In the genomic region with DNA sequence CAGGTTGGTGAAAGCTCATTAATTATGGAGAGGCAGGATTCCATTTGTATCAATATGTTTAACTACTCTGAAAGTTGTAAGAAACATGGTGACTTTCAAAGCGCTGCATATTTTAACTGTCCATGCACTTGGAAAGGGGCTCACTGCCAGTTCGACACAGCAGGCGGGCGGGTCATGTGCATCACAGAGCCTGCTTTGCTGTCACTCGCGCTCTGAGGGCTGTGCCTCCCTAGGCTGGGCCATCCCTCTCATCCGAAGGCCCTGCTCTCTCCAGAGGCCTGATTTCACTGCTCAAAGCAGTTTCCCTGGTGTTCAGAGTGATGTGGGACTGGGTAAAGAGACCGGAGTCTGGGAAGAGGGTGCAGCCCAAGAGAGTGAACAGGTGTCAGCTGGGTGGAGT, we compare ENCODE assay signal across 36 cellular contexts.
"Had no signal": no experiment of that assay in that cellular context is flagged by ENCODE, and none has a peak within 500 bp of the region (broad histone marks: within the 10 kb centered on the region; RNA-seq: fewer than 3 reads in every experiment).

No MANE protein-coding gene starts in this region.

- H3K27me3 ChIP-seq: body of pancreas, brain microvascular endothelial cell, breast epithelium had no signal

- H3K36me3 ChIP-seq: brain microvascular endothelial cell, breast epithelium had no signal

- H3K27ac Mint-ChIP-seq: activated B cell treated with CpG ODN at 0.5 μM for 24 hours; activated CD4-positive, alpha-beta memory T cell treated with anti-CD3 and anti-CD28 coated beads for 36 hours; activated CD4-positive, alpha-beta T cell treated with anti-CD3 and anti-CD28 coated beads, Interleukin-2, amount 10 ng/mL, durations not matched to agents 24 days and 14 days; activated CD8-positive, alpha-beta T cell treated with anti-CD3 and anti-CD28 coated beads for 36 hours; activated naive CD4-positive, alpha-beta T cell treated with anti-CD3 and anti-CD28 coated beads for 36 hours; activated naive CD8-positive, alpha-beta T cell; activated naive CD8-positive, alpha-beta T cell treated with anti-CD3 and anti-CD28 coated beads, Interleukin-2, amount 10 ng/mL, durations not matched to agents 7 days and 5 days; activated naive CD8-positive, alpha-beta T cell treated with anti-CD3 and anti-CD28 coated beads, Interleukin-2, amount 50 U/mL, for 24 hours; activated T-cell treated with anti-CD3 and anti-CD28 coated beads, Interleukin-2, amount 50 U/mL, for 72 hours; activated T-helper 1 cell treated with anti-CD3 and anti-CD28 coated beads, Interleukin-12 subunit alpha, Interleukin-12 subunit beta, Interleukin-2, Interleukin-4 antibody, amounts not matched to agents 30 ng/mL and 10 ng/mL and 1 ng/mL, durations not matched to agents 14 hours and 24 hours and 36 hours; activated T-helper 17 cell treated with anti-CD3 and anti-CD28 coated beads, Interleukin-2, amount 50 U/mL, for 72 hours; T-helper 1 cell treated with Interleukin-12 subunit alpha and Interleukin-12 subunit beta and Interleukin-4 antibody, amounts not matched to agents 30 μg/mL and 1 μg/mL, for 36 hours; T-helper 2 cell treated with Interferon-gamma antibody and Interleukin-4, amounts not matched to agents 5 μg/mL and 100 μg/mL, for 36 hours had no signal

- H3K27me3 Mint-ChIP-seq: activated B cell treated with CpG ODN at 0.5 μM for 24 hours; activated CD4-positive, alpha-beta memory T cell treated with anti-CD3 and anti-CD28 coated beads for 36 hours; activated CD4-positive, alpha-beta T cell treated with anti-CD3 and anti-CD28 coated beads, Interleukin-2, amount 10 ng/mL, durations not matched to agents 24 days and 14 days; activated CD8-positive, alpha-beta T cell treated with anti-CD3 and anti-CD28 coated beads for 36 hours; activated naive CD8-positive, alpha-beta T cell; activated naive CD8-positive, alpha-beta T cell treated with anti-CD3 and anti-CD28 coated beads, Interleukin-2, amount 10 ng/mL, durations not matched to agents 7 days and 5 days; activated naive CD8-positive, alpha-beta T cell treated with anti-CD3 and anti-CD28 coated beads, Interleukin-2, amount 50 U/mL, for 24 hours; activated T-helper 17 cell treated with anti-CD3 and anti-CD28 coated beads, Interleukin-2, amount 50 U/mL, for 72 hours had no signal

- H3K27ac ChIP-seq: body of pancreas, brain microvascular endothelial cell, breast epithelium, VCaP had no signal

- H3K9me3 ChIP-seq: body of pancreas, breast epithelium had no signal

- DNase-seq: activated B cell treated with CpG ODN at 0.5 μM for 24 hours; activated CD4-positive, alpha-beta memory T cell treated with anti-CD3 and anti-CD28 coated beads for 36 hours; activated CD4-positive, alpha-beta T cell treated with anti-CD3 and anti-CD28 coated beads for 4 hours; activated CD4-positive, alpha-beta T cell treated with anti-CD3 and anti-CD28 coated beads, Interleukin-2, amount 10 ng/mL, durations not matched to agents 24 days and 14 days; activated CD4-positive, alpha-beta T cell treated with anti-CD3 and anti-CD28 coated beads, Interleukin-2, amount 50 U/mL, for 1 hour; activated CD4-positive, alpha-beta T cell treated with anti-CD3 and anti-CD28 coated beads, Interleukin-2, amount 50 U/mL, for 4 hours; activated CD4-positive, CD25-positive, alpha-beta regulatory T cell treated with anti-CD3 and anti-CD28 coated beads, Interleukin-2, amount 50 U/mL, for 72 hours; activated CD8-positive, alpha-beta memory T cell treated with anti-CD3 and anti-CD28 coated beads, Interleukin-2, amount 50 U/mL, for 4 hours; activated CD8-positive, alpha-beta T cell treated with anti-CD3 and anti-CD28 coated beads for 36 hours; activated effector memory CD4-positive, alpha-beta T cell treated with anti-CD3 and anti-CD28 coated beads, Interleukin-2, amount 50 U/mL, for 16 hours; activated gamma-delta T cell treated with Interleukin-2 at 50 U/mL for 16 hours; activated naive CD4-positive, alpha-beta T cell; activated naive CD4-positive, alpha-beta T cell treated with anti-CD3 and anti-CD28 coated beads for 36 hours; activated naive CD4-positive, alpha-beta T cell treated with anti-CD3 and anti-CD28 coated beads, Interleukin-2, amount 50 U/mL, for 16 hours; activated naive CD8-positive, alpha-beta T cell treated with anti-CD3 and anti-CD28 coated beads, Interleukin-2, amount 10 ng/mL, durations not matched to agents 7 days and 5 days; activated naive CD8-positive, alpha-beta T cell treated with anti-CD3 and anti-CD28 coated beads, Interleukin-2, amount 50 U/mL, for 24 hours; activated T-cell treated with anti-CD3 and anti-CD28 coated beads for 4 hours; activated T-cell treated with anti-CD3 and anti-CD28 coated beads, Interleukin-2, amount 50 U/mL, for 1 hour; activated T-cell treated with anti-CD3 and anti-CD28 coated beads, Interleukin-2, amount 50 U/mL, for 4 hours; activated T-cell treated with anti-CD3 and anti-CD28 coated beads, Interleukin-2, amount 50 U/mL, for 72 hours; amygdala; anterior cingulate cortex; body of pancreas; brain microvascular endothelial cell; central memory CD4-positive, alpha-beta T cell; SW 1271; T-helper 1 cell; T-helper 2 cell; T-helper 9 cell had no signal

- H3K4me3 ChIP-seq: body of pancreas, breast epithelium had no signal

- H3K4me1 Mint-ChIP-seq: activated B cell treated with CpG ODN at 0.5 μM for 24 hours; activated CD4-positive, alpha-beta T cell treated with anti-CD3 and anti-CD28 coated beads, Interleukin-2, amount 10 ng/mL, durations not matched to agents 24 days and 14 days; activated naive CD8-positive, alpha-beta T cell treated with anti-CD3 and anti-CD28 coated beads, Interleukin-2, amount 10 ng/mL, durations not matched to agents 7 days and 5 days; activated naive CD8-positive, alpha-beta T cell treated with anti-CD3 and anti-CD28 coated beads, Interleukin-2, amount 50 U/mL, for 24 hours; activated T-helper 17 cell treated with anti-CD3 and anti-CD28 coated beads, Interleukin-2, amount 50 U/mL, for 72 hours had no signal

- H3K36me3 Mint-ChIP-seq: activated CD4-positive, alpha-beta memory T cell treated with anti-CD3 and anti-CD28 coated beads for 36 hours; activated naive CD8-positive, alpha-beta T cell; activated naive CD8-positive, alpha-beta T cell treated with anti-CD3 and anti-CD28 coated beads, Interleukin-2, amount 10 ng/mL, durations not matched to agents 7 days and 5 days had no signal

- ATAC-seq: activated CD8-positive, alpha-beta T cell treated with anti-CD3 and anti-CD28 coated beads for 36 hours; activated naive CD8-positive, alpha-beta T cell treated with anti-CD3 and anti-CD28 coated beads, Interleukin-2, amount 50 U/mL, for 24 hours; activated T-cell treated with anti-CD3 and anti-CD28 coated beads, Interleukin-2, amount 50 U/mL, for 4 hours; activated T-cell treated with anti-CD3 and anti-CD28 coated beads, Interleukin-2, amount 50 U/mL, for 72 hours; activated T-helper 17 cell treated with anti-CD3 and anti-CD28 coated beads, Interleukin-2, amount 50 U/mL, for 72 hours; body of pancreas had no signal

- H3K4me3 Mint-ChIP-seq: activated B cell treated with CpG ODN at 0.5 μM for 24 hours; activated CD4-positive, alpha-beta memory T cell treated with anti-CD3 and anti-CD28 coated beads for 36 hours; activated CD4-positive, alpha-beta T cell treated with anti-CD3 and anti-CD28 coated beads, Interleukin-2, amount 10 ng/mL, durations not matched to agents 24 days and 14 days; activated CD8-positive, alpha-beta T cell treated with anti-CD3 and anti-CD28 coated beads for 36 hours; activated naive CD4-positive, alpha-beta T cell treated with anti-CD3 and anti-CD28 coated beads for 36 hours; activated naive CD8-positive, alpha-beta T cell; activated naive CD8-positive, alpha-beta T cell treated with anti-CD3 and anti-CD28 coated beads, Interleukin-2, amount 10 ng/mL, durations not matched to agents 7 days and 5 days; activated naive CD8-positive, alpha-beta T cell treated with anti-CD3 and anti-CD28 coated beads, Interleukin-2, amount 50 U/mL, for 24 hours; activated T-cell treated with anti-CD3 and anti-CD28 coated beads, Interleukin-2, amount 50 U/mL, for 4 hours; activated T-cell treated with anti-CD3 and anti-CD28 coated beads, Interleukin-2, amount 50 U/mL, for 72 hours; activated T-helper 1 cell treated with anti-CD3 and anti-CD28 coated beads, Interleukin-12 subunit alpha, Interleukin-12 subunit beta, Interleukin-2, Interleukin-4 antibody, amounts not matched to agents 30 ng/mL and 10 ng/mL and 1 ng/mL, durations not matched to agents 14 hours and 24 hours and 36 hours; activated T-helper 17 cell treated with anti-CD3 and anti-CD28 coated beads, Interleukin-2, amount 50 U/mL, for 72 hours; T-helper 1 cell treated with Interleukin-12 subunit alpha and Interleukin-12 subunit beta and Interleukin-4 antibody, amounts not matched to agents 30 μg/mL and 1 μg/mL, for 36 hours; T-helper 2 cell treated with Interferon-gamma antibody and Interleukin-4, amounts not matched to agents 5 μg/mL and 100 μg/mL, for 36 hours had no signal

- H3K4me1 ChIP-seq: body of pancreas, breast epithelium had no signal
